In genomic region chr14:34436960-34437728, GRCh38 we compare ENCODE assay signal across 26 cellular contexts. TPM values are rescaled to one million over a fixed set of nuclear protein-coding genes. Genes with fewer than 3 reads are reported as not detected.
A peak's percentile ranks its signal among the peaks of the same experiment; 100 is the strongest.
DNase-seq lines count a peak whose midpoint lies in the region; ATAC-seq and TF ChIP-seq lines count a peak whose summit lies in the region.
"Had no signal": no experiment of that assay in that cellular context is flagged by ENCODE, and none has a peak within 500 bp of the region (broad histone marks: within the 10 kb centered on the region; RNA-seq: fewer than 3 reads in every experiment).

No MANE protein-coding gene starts in this region.

- TF ChIP-seq CTCF in SK-N-SH (IDR thresholded peaks at IDR 0.05), result no peak
- TF ChIP-seq CTCF in activated B cell treated with CpG ODN at 0.5 μM for 24 hours (IDR thresholded peaks at IDR 0.05), result no peak
- no peak for TF ChIP-seq CTCF in hepatocyte (IDR thresholded peaks at IDR 0.05; ENCODE audit: poor library complexity)

- WGBS in SK-N-SH (ENCODE audit: low lambda C conversion rate), result 92% methylated on average over 1 of the region's 1 CpG
- 63% methylated on average over 1 of the region's 1 CpG for WGBS in hepatocyte (ENCODE audit: low lambda C conversion rate, missing lambda C conversion rate)

- no peak overlapping the region for H3K4me3 ChIP-seq in SK-N-SH (ENCODE audit: low read depth in 2 of 2, low read length in 1 of 2)
- no peak overlapping the region for H3K4me3 ChIP-seq in hepatocyte
- no peak overlapping the region for H3K4me3 ChIP-seq in skeletal muscle satellite cell (ENCODE audit: low read length)
- H3K4me3 ChIP-seq: esophagus squamous epithelium, tibial nerve had no signal

- no peaks in the 10 kb centered on the region for H3K9me3 Mint-ChIP-seq in activated B cell treated with CpG ODN at 0.5 μM for 24 hours
- H3K9me3 Mint-ChIP-seq: activated naive CD8-positive, alpha-beta T cell treated with anti-CD3 and anti-CD28 coated beads, Interleukin-2, amount 10 ng/mL, durations not matched to agents 7 days and 5 days; activated T-helper 1 cell treated with anti-CD3 and anti-CD28 coated beads, Interleukin-12 subunit alpha, Interleukin-12 subunit beta, Interleukin-2, Interleukin-4 antibody, amounts not matched to agents 30 ng/mL and 10 ng/mL and 1 ng/mL, durations not matched to agents 14 hours and 24 hours and 36 hours; T-helper 1 cell treated with Interleukin-12 subunit alpha and Interleukin-12 subunit beta and Interleukin-4 antibody, amounts not matched to agents 30 μg/mL and 1 μg/mL, for 36 hours had no signal

- in situ Hi-C loops in G401 (cut with HindIII; ENCODE audit: low sequenced_read_pairs), result no loop called here

- no peak overlapping the region for H3K4me3 Mint-ChIP-seq in activated B cell treated with CpG ODN at 0.5 μM for 24 hours
- H3K4me3 Mint-ChIP-seq: activated naive CD8-positive, alpha-beta T cell treated with anti-CD3 and anti-CD28 coated beads, Interleukin-2, amount 10 ng/mL, durations not matched to agents 7 days and 5 days; activated T-helper 1 cell treated with anti-CD3 and anti-CD28 coated beads, Interleukin-12 subunit alpha, Interleukin-12 subunit beta, Interleukin-2, Interleukin-4 antibody, amounts not matched to agents 30 ng/mL and 10 ng/mL and 1 ng/mL, durations not matched to agents 14 hours and 24 hours and 36 hours; neural crest cell; T-helper 1 cell treated with Interleukin-12 subunit alpha and Interleukin-12 subunit beta and Interleukin-4 antibody, amounts not matched to agents 30 μg/mL and 1 μg/mL, for 36 hours had no signal

- H3K9me3 ChIP-seq in SK-N-SH (no peaks in the 10 kb centered on the region), hepatocyte (ENCODE audit: low read depth) (no peaks in the 10 kb centered on the region), skeletal muscle satellite cell (replicated peaks; ENCODE audit: low read length) (no peaks in the 10 kb centered on the region)
- H3K9me3 ChIP-seq: esophagus squamous epithelium, tibial nerve had no signal

- H3K27me3 Mint-ChIP-seq in activated B cell treated with CpG ODN at 0.5 μM for 24 hours, result no peaks in the 10 kb centered on the region
- H3K27me3 Mint-ChIP-seq: activated naive CD8-positive, alpha-beta T cell treated with anti-CD3 and anti-CD28 coated beads, Interleukin-2, amount 10 ng/mL, durations not matched to agents 7 days and 5 days had no signal

- POLR2A ChIA-PET in SK-N-SH (lab: Yijun Ruan, JAX) (no interaction called here), activated B cell treated with CpG ODN at 0.5 μM for 24 hours (lab: Charles Lee) (no interaction called here)

- intact Hi-C loops in activated B cell treated with CpG ODN at 0.5 μM for 24 hours (cut with micrococcal nuclease), result no loop called here

- H4K20me1 ChIP-seq in SK-N-SH (ENCODE audit: insufficient read depth) (peaks cover 5% of the 10 kb centered on the region; the same call in 1 of the 2 replicates), hepatocyte (ENCODE audit: insufficient read depth, poor library complexity, severe bottlenecking) (no peaks in the 10 kb centered on the region)

- H3K9me2 ChIP-seq in SK-N-SH, result no peaks in the 10 kb centered on the region
- H3K9me2 ChIP-seq in hepatocyte (replicated peaks; ENCODE audit: insufficient read depth), result no peaks in the 10 kb centered on the region

- H2AFZ ChIP-seq in SK-N-SH (ENCODE audit: low read depth) (no peak overlapping the region), hepatocyte (no peak overlapping the region)

- ATAC-seq in SK-N-SH treated with all-trans-retinoic acid at 6 μM for 48 hours, result peak; percentile 53
- no peak for ATAC-seq in activated B cell treated with CpG ODN at 0.5 μM for 24 hours (ENCODE audit: low read depth)

- peaks cover 7% of the 10 kb centered on the region for H3F3A ChIP-seq in SK-N-SH (replicated peaks; ENCODE audit: insufficient read depth)

- H3K36me3 ChIP-seq in SK-N-SH (replicated peaks in 1 of 2; ENCODE audit: control insufficient read depth in 1 of 2, insufficient read depth in 2 of 2, low read length in 1 of 2) (peaks cover 0 to 15% of the 10 kb centered on the region in 2 experiments), hepatocyte (replicated peaks; ENCODE audit: insufficient read depth, low read depth) (no peaks in the 10 kb centered on the region), skeletal muscle satellite cell (ENCODE audit: insufficient read depth, low read length) (no peaks in the 10 kb centered on the region)

- H3K4me1 ChIP-seq in SK-N-SH (ENCODE audit: control insufficient read depth in 1 of 2, insufficient read depth in 2 of 2, low read depth in 1 of 2, low read length in 1 of 2) (no peaks in the 10 kb centered on the region; a peak in 1 of 4 replicates), hepatocyte (ENCODE audit: insufficient read depth) (peaks cover 6% of the 10 kb centered on the region), skeletal muscle satellite cell (ENCODE audit: control insufficient read depth, insufficient read depth, low read length) (peaks cover 14% of the 10 kb centered on the region)

- no peak for TF ChIP-seq EP300 in SK-N-SH (IDR thresholded peaks at IDR 0.05; ENCODE audit: borderline replicate concordance in 1 of 2, low read depth in 1 of 2, low read length in 1 of 2)

- no peak overlapping the region for H3K4me2 ChIP-seq in SK-N-SH
- H3K4me2 ChIP-seq in hepatocyte, result peak overlapping the region; percentile 61
- peak overlapping the region; percentile 18 for H3K4me2 ChIP-seq in skeletal muscle satellite cell (ENCODE audit: low read length)

- H3K79me2 ChIP-seq in SK-N-SH (ENCODE audit: insufficient read depth), result peaks cover 5% of the 10 kb centered on the region; the same call in 1 of the 2 replicates
- H3K79me2 ChIP-seq in hepatocyte, result peaks cover 65% of the 10 kb centered on the region

- TF ChIP-seq RAD21 in SK-N-SH (IDR thresholded peaks at IDR 0.05; ENCODE audit: low read length), result no peak

- DNase-seq in SK-N-SH (no peak), activated B cell treated with CpG ODN at 0.5 μM for 24 hours (no peak), hepatocyte (ENCODE audit: low spot score) (peak; percentile 19), DMS 273 (lab: John Stamatoyannopoulos, UW; ENCODE audit: unreplicated experiment) (no peak), cerebellar nuclear complex (lab: John Stamatoyannopoulos, UW) (no peak), G401 (ENCODE audit: low spot score) (no peak)
- DNase-seq: 8988T; activated CD4-positive, CD25-positive, alpha-beta regulatory T cell; activated CD8-positive, alpha-beta memory T cell treated with anti-CD3 and anti-CD28 coated beads for 24 hours; activated naive CD8-positive, alpha-beta T cell treated with anti-CD3 and anti-CD28 coated beads, Interleukin-2, amount 10 ng/mL, durations not matched to agents 7 days and 5 days; C1 segment of cervical spinal cord; DMS53; esophagus squamous epithelium; hippocampal formation; mesendoderm; NCI-H1105; NCI-H2107; NCI-H524; SHP77 treated with DMSO at 0.1 percent for 48 hours; stimulated activated naive CD4-positive, alpha-beta T cell treated with Interleukin-2 at 50 U/mL for 16 hours had no signal

- H3K9ac ChIP-seq in SK-N-SH, result no peak overlapping the region
- no peak overlapping the region for H3K9ac ChIP-seq in skeletal muscle satellite cell (ENCODE audit: low read depth, low read length)

- H3K4me1 Mint-ChIP-seq in activated B cell treated with CpG ODN at 0.5 μM for 24 hours, result peaks cover 27% of the 10 kb centered on the region

- H3K27ac ChIP-seq in SK-N-SH (ENCODE audit: low read depth in 2 of 2, low read length in 1 of 2) (0 out of 4 replicates have a peak overlapping the region, but pooled peaks of 1 of the 2 experiments have one; percentile 14), hepatocyte (peak overlapping the region; percentile 68)
- H3K27ac ChIP-seq: esophagus squamous epithelium, tibial nerve had no signal

- H3K27me3 ChIP-seq in SK-N-SH (ENCODE audit: insufficient read depth), result no peaks in the 10 kb centered on the region
- H3K27me3 ChIP-seq in hepatocyte, result no peaks in the 10 kb centered on the region
- H3K27me3 ChIP-seq in skeletal muscle satellite cell (ENCODE audit: control insufficient read depth, insufficient read depth, low read length), result no peaks in the 10 kb centered on the region
- H3K27me3 ChIP-seq: esophagus squamous epithelium, tibial nerve had no signal

- CTCF ChIA-PET in SK-N-SH (lab: Yijun Ruan, JAX) (interaction anchor here (1.0 kb wide), 1 partner anchor 105 kb away, joined by 4 read pairs; no protein-coding TSS in a partner anchor), activated B cell treated with CpG ODN at 0.5 μM for 24 hours (lab: Charles Lee) (no interaction called here)

- peak overlapping the region; percentile 20 for H3K27ac Mint-ChIP-seq in activated B cell treated with CpG ODN at 0.5 μM for 24 hours
- H3K27ac Mint-ChIP-seq: activated naive CD8-positive, alpha-beta T cell treated with anti-CD3 and anti-CD28 coated beads, Interleukin-2, amount 10 ng/mL, durations not matched to agents 7 days and 5 days; activated T-helper 1 cell treated with anti-CD3 and anti-CD28 coated beads, Interleukin-12 subunit alpha, Interleukin-12 subunit beta, Interleukin-2, Interleukin-4 antibody, amounts not matched to agents 30 ng/mL and 10 ng/mL and 1 ng/mL, durations not matched to agents 14 hours and 24 hours and 36 hours; T-helper 1 cell treated with Interleukin-12 subunit alpha and Interleukin-12 subunit beta and Interleukin-4 antibody, amounts not matched to agents 30 μg/mL and 1 μg/mL, for 36 hours had no signal

- H3K36me3 Mint-ChIP-seq in activated B cell treated with CpG ODN at 0.5 μM for 24 hours (ENCODE audit: low read depth), result no peaks in the 10 kb centered on the region

TF ChIP-seq in SK-N-SH treated with all-trans-retinoic acid at 6 μM for 48 hours, 23 proteins besides CTCF, POLR2A, EP300 and RAD21 (continues in another document):
- TF ChIP-seq ZFP3 (CRISPR knock-in tag; IDR thresholded peaks at IDR 0.05) (no peak), CSDC2 (CRISPR knock-in tag; IDR thresholded peaks at IDR 0.05) (no peak)

TF ChIP-seq in SK-N-SH, 30 proteins besides CTCF, POLR2A, EP300 and RAD21 (continues in another document):
- no peak for TF ChIP-seq JUND (IDR thresholded peaks at IDR 0.05)

RNA-seq across cellular contexts. Expression of gene SPTSSA, which starts 24.9 kb away (rescaled TPM):
- polyA plus RNA-seq in SK-N-SH (2012; rRNA removed), result 27.8 and 39.5 TPM in 2 replicates
- 34.0 and 38.1 TPM in 2 replicates for polyA plus RNA-seq in SK-N-SH (2012; cell fraction: cytosol; rRNA removed)
- 7.8 and 13.2 TPM in 2 replicates for polyA plus RNA-seq in SK-N-SH (2012; cell fraction: nucleus; rRNA removed)
- total RNA-seq in activated B cell treated with CpG ODN at 0.5 μM for 24 hours, result 6.2 and 7.5 TPM in 2 replicates
- 36.8 and 42.8 TPM in 2 replicates for total RNA-seq in hepatocyte
- 30.0 and 33.4 TPM in 2 replicates for polyA plus RNA-seq in hepatocyte
- 14.7 and 15.5 TPM in 2 replicates for total RNA-seq in skeletal muscle satellite cell (2012; rRNA removed)
- 18.1 and 24.8 TPM in 2 replicates for total RNA-seq in G401 (2014; rRNA removed; shearing (Covaris generic))
